8 cellular contexts compared by ENCODE assay signal in genomic region chr5:17343675-17344074, GRCh38.
DNase-seq lines count a peak whose midpoint lies in the region; ATAC-seq and TF ChIP-seq lines count a peak whose summit lies in the region.

No MANE protein-coding gene starts in this region.

- TF ChIP-seq POLR2A in right lobe of liver (IDR thresholded peaks at IDR 0.05): no peak

- H2AFZ ChIP-seq in OCI-LY1 (ENCODE audit: low read length): peak overlapping the region; percentile 95

- H3K9ac ChIP-seq in OCI-LY1 (ENCODE audit: low read length): no peak overlapping the region

- no peaks in the 10 kb centered on the region for H3K9me2 ChIP-seq in OCI-LY1 (ENCODE audit: low read depth, low read length)

- intact Hi-C loops in right lobe of liver (cut with DNase I): no loop called here
- intact Hi-C loops in activated CD4-positive, alpha-beta T cell treated with anti-CD3 and anti-CD28 coated beads, Interleukin-2, amount 10 ng/mL, durations not matched to agents 24 days and 14 days (cut with micrococcal nuclease): no loop called here

- H3K4me2 ChIP-seq in OCI-LY1 (ENCODE audit: low read length): peak overlapping the region; percentile 57

- no peaks in the 10 kb centered on the region for H3K36me3 Mint-ChIP-seq in activated CD4-positive, alpha-beta T cell treated with anti-CD3 and anti-CD28 coated beads, Interleukin-2, amount 10 ng/mL, durations not matched to agents 24 days and 14 days (ENCODE audit: low read depth)

- H3K36me3 ChIP-seq in OCI-LY1 (ENCODE audit: insufficient read depth, low read length) (no peaks in the 10 kb centered on the region), right lobe of liver (no peaks in the 10 kb centered on the region)

- H3K4me1 ChIP-seq in OCI-LY1 (ENCODE audit: insufficient read depth, low read length, severe bottlenecking): peaks cover 11% of the 10 kb centered on the region
- H3K4me1 ChIP-seq in right lobe of liver: no peaks in the 10 kb centered on the region

- H3K4me1 Mint-ChIP-seq in activated CD4-positive, alpha-beta T cell treated with anti-CD3 and anti-CD28 coated beads, Interleukin-2, amount 10 ng/mL, durations not matched to agents 24 days and 14 days: no peaks in the 10 kb centered on the region

- DNase-seq in right lobe of liver: no peak
- no peak for DNase-seq in SHP77 (lab: John Stamatoyannopoulos, UW)
- no peak for DNase-seq in activated CD4-positive, alpha-beta T cell treated with anti-CD3 and anti-CD28 coated beads, Interleukin-2, amount 10 ng/mL, durations not matched to agents 24 days and 14 days
- no peak for DNase-seq in medulla oblongata (ENCODE audit: extremely low spot score)
- no peak for DNase-seq in stimulated activated CD4-positive, alpha-beta T cell treated with anti-CD3 and anti-CD28 coated beads, Interleukin-4, amount 100 ng/mL, for 4 hours

- H3K27me3 ChIP-seq in OCI-LY1 (ENCODE audit: insufficient read depth, low read length): no peaks in the 10 kb centered on the region
- no peaks in the 10 kb centered on the region for H3K27me3 ChIP-seq in right lobe of liver

- TF ChIP-seq CTCF in OCI-LY1 (IDR thresholded peaks at IDR 0.05; ENCODE audit: low read length): no peak
- TF ChIP-seq CTCF in right lobe of liver (IDR thresholded peaks at IDR 0.05): no peak

- 40% methylated on average over 2 of the region's 2 CpGs for WGBS in right lobe of liver (ENCODE audit: insufficient coverage, low coverage, low lambda C conversion rate, missing lambda C conversion rate)

- H3K9me3 ChIP-seq in OCI-LY1 (ENCODE audit: low read length): no peaks in the 10 kb centered on the region
- no peaks in the 10 kb centered on the region for H3K9me3 ChIP-seq in right lobe of liver

- peaks cover 6% of the 10 kb centered on the region for H3K9me3 Mint-ChIP-seq in activated CD4-positive, alpha-beta T cell treated with anti-CD3 and anti-CD28 coated beads, Interleukin-2, amount 10 ng/mL, durations not matched to agents 24 days and 14 days

- no peaks in the 10 kb centered on the region for H3K27me3 Mint-ChIP-seq in activated CD4-positive, alpha-beta T cell treated with anti-CD3 and anti-CD28 coated beads, Interleukin-2, amount 10 ng/mL, durations not matched to agents 24 days and 14 days

- H4K20me1 ChIP-seq in OCI-LY1 (ENCODE audit: insufficient read depth, low read length): no peaks in the 10 kb centered on the region

- H3K27ac ChIP-seq in OCI-LY1 (ENCODE audit: low read depth, low read length, poor library complexity, severe bottlenecking): no peak overlapping the region
- H3K27ac ChIP-seq in right lobe of liver: no peak overlapping the region

- no peak overlapping the region for H3K4me3 ChIP-seq in OCI-LY1 (ENCODE audit: low read depth, low read length, poor library complexity, severe bottlenecking)
- H3K4me3 ChIP-seq in right lobe of liver: no peak overlapping the region

- H3K27ac Mint-ChIP-seq in activated CD4-positive, alpha-beta T cell treated with anti-CD3 and anti-CD28 coated beads, Interleukin-2, amount 10 ng/mL, durations not matched to agents 24 days and 14 days: no peak overlapping the region

- H3K79me2 ChIP-seq in OCI-LY1 (ENCODE audit: insufficient read depth, low read length): no peaks in the 10 kb centered on the region

- ATAC-seq in GM18873 (IDR thresholded peaks at IDR 0.05; ENCODE audit: low FRiP score, unreplicated experiment): peak; percentile 89
- ATAC-seq in HG02884 (IDR thresholded peaks at IDR 0.05; ENCODE audit: unreplicated experiment): peak; percentile 86
- peak in 3 of 4 donors; percentile 24 to 40 (median 32) for ATAC-seq in right lobe of liver

- no peak overlapping the region for H3K4me3 Mint-ChIP-seq in activated CD4-positive, alpha-beta T cell treated with anti-CD3 and anti-CD28 coated beads, Interleukin-2, amount 10 ng/mL, durations not matched to agents 24 days and 14 days

- no peaks in the 10 kb centered on the region for H3F3A ChIP-seq in OCI-LY1 (ENCODE audit: insufficient read depth, low read length)

Comparison
In these comparisons a context has a peak if more than half of its experiments do, and no peak if none do; other contexts are left out.
1. ATAC-seq: peak in every context shown above with its lines; median percentile 89 in GM18873; 86 in HG02884; 32 in right lobe of liver.